ENCODE assay signal across 2 cellular contexts in the genomic region with DNA sequence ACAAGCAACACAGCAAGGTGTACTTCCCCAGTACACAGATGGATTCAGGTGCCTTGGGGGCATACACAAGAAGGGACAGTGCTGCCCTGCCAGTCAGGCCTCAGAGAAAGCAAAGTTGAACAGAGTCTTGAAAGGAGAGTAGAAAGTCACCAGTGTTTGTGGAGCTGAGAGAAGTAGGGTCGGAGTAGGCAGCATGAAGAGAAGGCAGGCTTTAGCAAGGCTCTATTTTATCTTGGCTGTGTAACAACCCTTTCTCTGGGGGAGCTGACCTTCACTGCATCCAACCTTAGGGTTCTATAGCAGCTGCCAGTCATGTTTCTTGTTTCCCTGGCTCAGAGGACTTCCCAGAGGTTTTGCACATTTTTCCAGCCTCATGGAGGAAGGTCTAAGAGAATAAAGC.
TF ChIP-seq lines count a peak whose summit lies in the region.

No MANE protein-coding gene starts in this region.

TF ChIP-seq in SK-N-SH, 30 proteins besides CTCF, POLR2A, EP300 and RAD21:
- TF ChIP-seq RFX5 (IDR thresholded peaks at IDR 0.05; ENCODE audit: low read length) (no peak), YY1 (IDR thresholded peaks at IDR 0.05; ENCODE audit: low read depth) (no peak), JUND (IDR thresholded peaks at IDR 0.05) (no peak), USF2 (IDR thresholded peaks at IDR 0.05; ENCODE audit: borderline replicate concordance, low read depth, low read length) (no peak), POLR2AphosphoS5 (IDR thresholded peaks at IDR 0.05; ENCODE audit: low read depth, low read length) (no peak), RXRA (IDR thresholded peaks at IDR 0.05; ENCODE audit: borderline replicate concordance, low read depth) (no peak), ELF1 (IDR thresholded peaks at IDR 0.05) (no peak), SIN3A (IDR thresholded peaks at IDR 0.05; ENCODE audit: borderline replicate concordance, low read depth, low read length) (no peak), CHD2 (IDR thresholded peaks at IDR 0.05; ENCODE audit: low read length, partially characterized antibody) (no peak), MAX (IDR thresholded peaks at IDR 0.05; ENCODE audit: low read depth) (no peak), NFIC (IDR thresholded peaks at IDR 0.05; ENCODE audit: borderline replicate concordance) (no peak), FOXJ3 (CRISPR knock-in tag; IDR thresholded peaks at IDR 0.05) (no peak), MXI1 (IDR thresholded peaks at IDR 0.05; ENCODE audit: low read depth, low read length) (no peak), FOXM1 (IDR thresholded peaks at IDR 0.05; ENCODE audit: low read depth) (no peak), GATA2 (CRISPR knock-in tag; IDR thresholded peaks at IDR 0.05) (no peak), SMC3 (IDR thresholded peaks at IDR 0.05; ENCODE audit: low read depth, low read length) (no peak), TAF1 (IDR thresholded peaks at IDR 0.05; ENCODE audit: borderline replicate concordance, low read depth, low read length) (no peak), MEF2A (IDR thresholded peaks at IDR 0.05; ENCODE audit: borderline replicate concordance, low read depth) (no peak)
- TF ChIP-seq, protein P1, sequence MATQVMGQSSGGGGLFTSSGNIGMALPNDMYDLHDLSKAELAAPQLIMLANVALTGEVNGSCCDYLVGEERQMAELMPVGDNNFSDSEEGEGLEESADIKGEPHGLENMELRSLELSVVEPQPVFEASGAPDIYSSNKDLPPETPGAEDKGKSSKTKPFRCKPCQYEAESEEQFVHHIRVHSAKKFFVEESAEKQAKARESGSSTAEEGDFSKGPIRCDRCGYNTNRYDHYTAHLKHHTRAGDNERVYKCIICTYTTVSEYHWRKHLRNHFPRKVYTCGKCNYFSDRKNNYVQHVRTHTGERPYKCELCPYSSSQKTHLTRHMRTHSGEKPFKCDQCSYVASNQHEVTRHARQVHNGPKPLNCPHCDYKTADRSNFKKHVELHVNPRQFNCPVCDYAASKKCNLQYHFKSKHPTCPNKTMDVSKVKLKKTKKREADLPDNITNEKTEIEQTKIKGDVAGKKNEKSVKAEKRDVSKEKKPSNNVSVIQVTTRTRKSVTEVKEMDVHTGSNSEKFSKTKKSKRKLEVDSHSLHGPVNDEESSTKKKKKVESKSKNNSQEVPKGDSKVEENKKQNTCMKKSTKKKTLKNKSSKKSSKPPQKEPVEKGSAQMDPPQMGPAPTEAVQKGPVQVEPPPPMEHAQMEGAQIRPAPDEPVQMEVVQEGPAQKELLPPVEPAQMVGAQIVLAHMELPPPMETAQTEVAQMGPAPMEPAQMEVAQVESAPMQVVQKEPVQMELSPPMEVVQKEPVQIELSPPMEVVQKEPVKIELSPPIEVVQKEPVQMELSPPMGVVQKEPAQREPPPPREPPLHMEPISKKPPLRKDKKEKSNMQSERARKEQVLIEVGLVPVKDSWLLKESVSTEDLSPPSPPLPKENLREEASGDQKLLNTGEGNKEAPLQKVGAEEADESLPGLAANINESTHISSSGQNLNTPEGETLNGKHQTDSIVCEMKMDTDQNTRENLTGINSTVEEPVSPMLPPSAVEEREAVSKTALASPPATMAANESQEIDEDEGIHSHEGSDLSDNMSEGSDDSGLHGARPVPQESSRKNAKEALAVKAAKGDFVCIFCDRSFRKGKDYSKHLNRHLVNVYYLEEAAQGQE (IDR thresholded peaks at IDR 0.05; ENCODE audit: low read depth, low read length): no peak
- TF ChIP-seq, protein P2, sequence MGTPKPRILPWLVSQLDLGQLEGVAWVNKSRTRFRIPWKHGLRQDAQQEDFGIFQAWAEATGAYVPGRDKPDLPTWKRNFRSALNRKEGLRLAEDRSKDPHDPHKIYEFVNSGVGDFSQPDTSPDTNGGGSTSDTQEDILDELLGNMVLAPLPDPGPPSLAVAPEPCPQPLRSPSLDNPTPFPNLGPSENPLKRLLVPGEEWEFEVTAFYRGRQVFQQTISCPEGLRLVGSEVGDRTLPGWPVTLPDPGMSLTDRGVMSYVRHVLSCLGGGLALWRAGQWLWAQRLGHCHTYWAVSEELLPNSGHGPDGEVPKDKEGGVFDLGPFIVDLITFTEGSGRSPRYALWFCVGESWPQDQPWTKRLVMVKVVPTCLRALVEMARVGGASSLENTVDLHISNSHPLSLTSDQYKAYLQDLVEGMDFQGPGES (IDR thresholded peaks at IDR 0.05; ENCODE audit: low read depth, low read length): no peak

TF ChIP-seq in SK-N-SH treated with all-trans-retinoic acid at 6 μM for 48 hours, 23 proteins besides CTCF, POLR2A, EP300 and RAD21:
- TF ChIP-seq CREB5 (CRISPR knock-in tag; IDR thresholded peaks at IDR 0.05; ENCODE audit: low read depth) (no peak), RARB (CRISPR knock-in tag; IDR thresholded peaks at IDR 0.05) (no peak), BACH2 (CRISPR knock-in tag; IDR thresholded peaks at IDR 0.05; ENCODE audit: borderline replicate concordance) (no peak)
